16 cellular contexts compared by ENCODE assay signal in genomic region chr12:88247241-88247643, GRCh38.
DNase-seq lines count a peak whose midpoint lies in the region; ATAC-seq lines count a peak whose summit lies in the region.
"Had no signal": no experiment of that assay in that cellular context is flagged by ENCODE, and none has a peak within 500 bp of the region (broad histone marks: within the 10 kb centered on the region; RNA-seq: fewer than 3 reads in every experiment).

No MANE protein-coding gene starts in this region.

- H3K9ac ChIP-seq in GM23248, result no peak overlapping the region

- in situ Hi-C loops in GM23248 (cut with MboI), result no loop called here

- 0 to 1% methylated on average over 2 of the region's 2 CpGs for WGBS in GM23248 (ENCODE audit: low coverage in 1 of 2, low lambda C conversion rate in 2 of 2, missing lambda C conversion rate in 2 of 2), 2 experiments

- peak overlapping the region; percentile 18 for H3K4me2 ChIP-seq in GM23248 (ENCODE audit: unreplicated experiment)

- H2AFZ ChIP-seq in GM23248, result no peak overlapping the region

- H3K27me3 ChIP-seq in GM23248 (replicated peaks; ENCODE audit: insufficient read depth), result no peaks in the 10 kb centered on the region

- peaks cover 39% of the 10 kb centered on the region for H3F3A ChIP-seq in GM23248 (ENCODE audit: insufficient read depth)

- no peaks in the 10 kb centered on the region for H3K36me3 ChIP-seq in GM23248 (ENCODE audit: low read depth)
- H3K36me3 ChIP-seq: WERI-Rb-1 had no signal

- H3K9me3 ChIP-seq in GM23248 (ENCODE audit: low read depth), result no peaks in the 10 kb centered on the region

- no peaks in the 10 kb centered on the region for H4K20me1 ChIP-seq in GM23248 (ENCODE audit: insufficient read depth)

- no peaks in the 10 kb centered on the region; the same call in 1 of the 2 replicates for H3K9me2 ChIP-seq in GM23248 (ENCODE audit: insufficient read depth)

- ATAC-seq in GM21717 (IDR thresholded peaks at IDR 0.05; ENCODE audit: unreplicated experiment), result no peak
- ATAC-seq: left colon, Panc1 had no signal

- peaks cover 52% of the 10 kb centered on the region for H3K4me1 ChIP-seq in GM23248 (ENCODE audit: insufficient read depth)

- H3K4me3 ChIP-seq in GM23248 (no peak overlapping the region), skeletal muscle cell (ENCODE audit: low read depth, low read length) (no peak overlapping the region)

- DNase-seq in GM23248 (peak; percentile 85), RKO (ENCODE audit: low spot score) (peak; percentile 16), fibroblast of gingiva (ENCODE audit: low read depth) (peak; percentile 85), skeletal muscle cell (ENCODE audit: low read depth) (peak; percentile 74), DMS 273 treated with DMSO at 0.1 percent for 48 hours (lab: John Stamatoyannopoulos, UW) (no peak), Ammon's horn (ENCODE audit: low spot score) (no peak)
- DNase-seq: anterior cingulate cortex; KG1; left colon; NCI-H2171; nucleus accumbens; stimulated activated CD4-positive, alpha-beta T cell treated with anti-CD3 and anti-CD28 coated beads, Interleukin-2, amount 100 ng/mL, for 24 hours; stimulated activated naive CD4-positive, alpha-beta T cell; WERI-Rb-1 had no signal

- H3K27ac ChIP-seq in GM23248, result peak overlapping the region; percentile 66
- H3K27ac ChIP-seq: WERI-Rb-1 had no signal

- no peaks in the 10 kb centered on the region for H3K79me2 ChIP-seq in GM23248 (ENCODE audit: insufficient read depth)

Comparison
In these comparisons a context has a peak if more than half of its experiments do, and no peak if none do; other contexts are left out.
1. DNase-seq: peak in GM23248 (single experiment), RKO (single experiment), fibroblast of gingiva (single experiment) and skeletal muscle cell (single experiment); none in DMS 273 treated with DMSO at 0.1 percent for 48 hours (single experiment) and Ammon's horn (single experiment).